ENCODE assay signal across 9 cellular contexts in genomic region chr3:47379488-47379899, GRCh38. TPM values are rescaled to one million over a fixed set of nuclear protein-coding genes. Genes with fewer than 3 reads are reported as not detected.
A peak's percentile ranks its signal among the peaks of the same experiment; 100 is the strongest.
DNase-seq lines count a peak whose midpoint lies in the region; ATAC-seq and TF ChIP-seq lines count a peak whose summit lies in the region.
"Had no signal": no experiment of that assay in that cellular context is flagged by ENCODE, and none has a peak within 500 bp of the region (broad histone marks: within the 10 kb centered on the region; RNA-seq: fewer than 3 reads in every experiment).

No MANE protein-coding gene starts in this region.

- no peaks in the 10 kb centered on the region for H4K20me1 ChIP-seq in fibroblast of lung (ENCODE audit: control insufficient read depth, extremely low read depth, insufficient read depth, low read length)

- no peak overlapping the region for H2AFZ ChIP-seq in fibroblast of lung (ENCODE audit: low read length)

- H3K4me3 ChIP-seq in GM12865 (ENCODE audit: low read depth, low read length) (peak overlapping the region; percentile 71), SJCRH30 (peak overlapping the region; percentile 89), fibroblast of lung (replicated peaks in 1 of 4; ENCODE audit: control extremely low read depth in 1 of 4, insufficient read depth in 1 of 4, low read depth in 3 of 4, low read length in 4 of 4) (peak overlapping the region; percentile 77 to 96 (median 84)), rectal smooth muscle tissue (ENCODE audit: low read length) (peak overlapping the region; percentile 98)

- DNase-seq in GM12865 (ENCODE audit: low read depth), result no peak
- DNase-seq in SJCRH30, result no peak
- no peak for DNase-seq in fibroblast of lung (ENCODE audit: low read depth in 2 of 2)
- no peak for DNase-seq in COLO668 (lab: John Stamatoyannopoulos, UW; ENCODE audit: unreplicated experiment)
- DNase-seq in NCI-H526 treated with DMSO at 0.1 percent for 48 hours (lab: John Stamatoyannopoulos, UW), result no peak
- DNase-seq: thyroid gland had no signal

- H3K79me2 ChIP-seq in fibroblast of lung (ENCODE audit: control insufficient read depth, insufficient read depth, low read length), result peaks cover 34% of the 10 kb centered on the region

- H3K27ac ChIP-seq in SJCRH30 (no peak overlapping the region), fibroblast of lung (ENCODE audit: insufficient read depth, low read length) (peak overlapping the region; percentile 96), rectal smooth muscle tissue (ENCODE audit: low read depth, low read length) (no peak overlapping the region)

- TF ChIP-seq CTCF in GM12865 (IDR thresholded peaks at IDR 0.05; ENCODE audit: insufficient read depth, low read depth, low read length, missing control alignments), result no peak
- no peak for TF ChIP-seq CTCF in fibroblast of lung (conservative IDR thresholded peaks at IDR 0.05 in 1 of 2, IDR thresholded peaks at IDR 0.05 in 1 of 2; ENCODE audit: low read depth in 1 of 2, low read length in 2 of 2)

- H3K9me3 ChIP-seq in SJCRH30 (replicated peaks) (no peaks in the 10 kb centered on the region), fibroblast of lung (ENCODE audit: control insufficient read depth, insufficient read depth, low read depth, low read length) (no peaks in the 10 kb centered on the region)
- H3K9me3 ChIP-seq: thyroid gland had no signal

- no peak for ATAC-seq in GM21737 (IDR thresholded peaks at IDR 0.05; ENCODE audit: unreplicated experiment)
- ATAC-seq in HG02610 (IDR thresholded peaks at IDR 0.05; ENCODE audit: unreplicated experiment), result no peak

- no peak overlapping the region for H3K9ac ChIP-seq in fibroblast of lung (ENCODE audit: insufficient read depth, low read length)
- peak overlapping the region; percentile 93 for H3K9ac ChIP-seq in rectal smooth muscle tissue (ENCODE audit: low read length)

- peaks cover 4% of the 10 kb centered on the region; the same call in 1 of the 2 replicates for H3K4me1 ChIP-seq in SJCRH30
- peaks cover 3% of the 10 kb centered on the region for H3K4me1 ChIP-seq in fibroblast of lung (ENCODE audit: control insufficient read depth, extremely low read depth, insufficient read depth, low read length)
- peaks cover 9% of the 10 kb centered on the region for H3K4me1 ChIP-seq in rectal smooth muscle tissue (ENCODE audit: control insufficient read depth, insufficient read depth, low read length)

- H3K4me2 ChIP-seq in fibroblast of lung (ENCODE audit: extremely low read depth, insufficient read depth, low read length), result peak overlapping the region; percentile 92

- H3K27me3 ChIP-seq in SJCRH30 (no peaks in the 10 kb centered on the region), fibroblast of lung (ENCODE audit: control insufficient read depth, insufficient read depth, low read length) (no peaks in the 10 kb centered on the region), rectal smooth muscle tissue (ENCODE audit: control insufficient read depth, insufficient read depth, low read length) (no peaks in the 10 kb centered on the region)
- H3K27me3 ChIP-seq: thyroid gland had no signal

- no peaks in the 10 kb centered on the region for H3K36me3 ChIP-seq in SJCRH30
- no peaks in the 10 kb centered on the region for H3K36me3 ChIP-seq in fibroblast of lung (ENCODE audit: control insufficient read depth, insufficient read depth, low read length)
- H3K36me3 ChIP-seq in rectal smooth muscle tissue (ENCODE audit: control insufficient read depth, insufficient read depth, low read length), result peaks cover 4% of the 10 kb centered on the region
- H3K36me3 ChIP-seq: thyroid gland had no signal

RNA-seq across cellular contexts. Expression of gene PTPN23, which starts 1.3 kb away (rescaled TPM):
- total RNA-seq in SJCRH30 (2014; rRNA removed; shearing (Covaris generic)), result 7.4 and 11.4 TPM in 2 replicates
- 11.6 and 19.7 TPM in 2 replicates for total RNA-seq in fibroblast of lung
- 1.5 and 2.7 TPM in 2 replicates for polyA plus RNA-seq in fibroblast of lung
- polyA plus RNA-seq in fibroblast of lung (2012), result 27.4 and 30.1 TPM in 2 replicates
- polyA minus RNA-seq in fibroblast of lung (ENCODE audit: low replicate concordance), result 38.7 and 46.1 TPM in 2 replicates
